ENCODE assay signal across 1 cellular context in genomic region chr22:32502346-32502745, GRCh38.
TF ChIP-seq lines count a peak whose summit lies in the region.

No MANE protein-coding gene starts in this region.

TF ChIP-seq in HepG2, 621 proteins besides CTCF, POLR2A, EP300 and RAD21:
- no peak for TF ChIP-seq ZFY (CRISPR knock-in tag; IDR thresholded peaks at IDR 0.05)
- TF ChIP-seq, protein P1, sequence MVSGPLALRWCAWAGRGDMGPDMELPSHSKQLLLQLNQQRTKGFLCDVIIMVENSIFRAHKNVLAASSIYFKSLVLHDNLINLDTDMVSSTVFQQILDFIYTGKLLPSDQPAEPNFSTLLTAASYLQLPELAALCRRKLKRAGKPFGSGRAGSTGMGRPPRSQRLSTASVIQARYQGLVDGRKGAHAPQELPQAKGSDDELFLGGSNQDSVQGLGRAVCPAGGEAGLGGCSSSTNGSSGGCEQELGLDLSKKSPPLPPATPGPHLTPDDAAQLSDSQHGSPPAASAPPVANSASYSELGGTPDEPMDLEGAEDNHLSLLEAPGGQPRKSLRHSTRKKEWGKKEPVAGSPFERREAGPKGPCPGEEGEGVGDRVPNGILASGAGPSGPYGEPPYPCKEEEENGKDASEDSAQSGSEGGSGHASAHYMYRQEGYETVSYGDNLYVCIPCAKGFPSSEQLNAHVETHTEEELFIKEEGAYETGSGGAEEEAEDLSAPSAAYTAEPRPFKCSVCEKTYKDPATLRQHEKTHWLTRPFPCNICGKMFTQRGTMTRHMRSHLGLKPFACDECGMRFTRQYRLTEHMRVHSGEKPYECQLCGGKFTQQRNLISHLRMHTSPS (CRISPR knock-in tag; IDR thresholded peaks at IDR 0.05; ENCODE audit: low read depth), result no peak
- TF ChIP-seq ZNF570 (CRISPR knock-in tag; IDR thresholded peaks at IDR 0.05; ENCODE audit: borderline replicate concordance), result no peak
- TF ChIP-seq BRD4 (CRISPR knock-in tag; IDR thresholded peaks at IDR 0.05), result no peak
- no peak for TF ChIP-seq ZNF431 (CRISPR knock-in tag; IDR thresholded peaks at IDR 0.05; ENCODE audit: borderline replicate concordance, low read depth)
- TF ChIP-seq, protein P2, sequence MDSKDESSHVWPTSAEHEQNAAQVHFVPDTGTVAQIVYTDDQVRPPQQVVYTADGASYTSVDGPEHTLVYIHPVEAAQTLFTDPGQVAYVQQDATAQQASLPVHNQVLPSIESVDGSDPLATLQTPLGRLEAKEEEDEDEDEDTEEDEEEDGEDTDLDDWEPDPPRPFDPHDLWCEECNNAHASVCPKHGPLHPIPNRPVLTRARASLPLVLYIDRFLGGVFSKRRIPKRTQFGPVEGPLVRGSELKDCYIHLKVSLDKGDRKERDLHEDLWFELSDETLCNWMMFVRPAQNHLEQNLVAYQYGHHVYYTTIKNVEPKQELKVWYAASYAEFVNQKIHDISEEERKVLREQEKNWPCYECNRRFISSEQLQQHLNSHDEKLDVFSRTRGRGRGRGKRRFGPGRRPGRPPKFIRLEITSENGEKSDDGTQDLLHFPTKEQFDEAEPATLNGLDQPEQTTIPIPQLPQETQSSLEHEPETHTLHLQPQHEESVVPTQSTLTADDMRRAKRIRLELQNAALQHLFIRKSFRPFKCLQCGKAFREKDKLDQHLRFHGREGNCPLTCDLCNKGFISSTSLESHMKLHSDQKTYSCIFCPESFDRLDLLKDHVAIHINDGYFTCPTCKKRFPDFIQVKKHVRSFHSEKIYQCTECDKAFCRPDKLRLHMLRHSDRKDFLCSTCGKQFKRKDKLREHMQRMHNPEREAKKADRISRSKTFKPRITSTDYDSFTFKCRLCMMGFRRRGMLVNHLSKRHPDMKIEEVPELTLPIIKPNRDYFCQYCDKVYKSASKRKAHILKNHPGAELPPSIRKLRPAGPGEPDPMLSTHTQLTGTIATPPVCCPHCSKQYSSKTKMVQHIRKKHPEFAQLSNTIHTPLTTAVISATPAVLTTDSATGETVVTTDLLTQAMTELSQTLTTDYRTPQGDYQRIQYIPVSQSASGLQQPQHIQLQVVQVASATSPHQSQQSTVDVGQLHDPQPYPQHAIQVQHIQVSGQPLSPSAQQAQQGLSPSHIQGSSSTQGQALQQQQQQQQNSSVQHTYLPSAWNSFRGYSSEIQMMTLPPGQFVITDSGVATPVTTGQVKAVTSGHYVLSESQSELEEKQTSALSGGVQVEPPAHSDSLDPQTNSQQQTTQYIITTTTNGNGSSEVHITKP (CRISPR knock-in tag; IDR thresholded peaks at IDR 0.05; ENCODE audit: low read depth), result no peak
- no peak for TF ChIP-seq RBAK (CRISPR knock-in tag; IDR thresholded peaks at IDR 0.05)
- TF ChIP-seq FOXA3 (CRISPR knock-in tag; IDR thresholded peaks at IDR 0.05), result no peak
- no peak for TF ChIP-seq LCORL (IDR thresholded peaks at IDR 0.05)
- no peak for TF ChIP-seq LCORL (CRISPR knock-in tag; IDR thresholded peaks at IDR 0.05)
- no peak for TF ChIP-seq FOSL2 (CRISPR knock-in tag; IDR thresholded peaks at IDR 0.05)
- TF ChIP-seq GPN1 (CRISPR knock-in tag; IDR thresholded peaks at IDR 0.05; ENCODE audit: borderline replicate concordance), result no peak
- TF ChIP-seq KDM6A (CRISPR knock-in tag; IDR thresholded peaks at IDR 0.05; ENCODE audit: low read depth), result no peak
- TF ChIP-seq MEF2D (CRISPR knock-in tag; IDR thresholded peaks at IDR 0.05), result no peak
- no peak for TF ChIP-seq MYC (CRISPR knock-in tag; IDR thresholded peaks at IDR 0.05; ENCODE audit: borderline replicate concordance)
- TF ChIP-seq, protein P3, sequence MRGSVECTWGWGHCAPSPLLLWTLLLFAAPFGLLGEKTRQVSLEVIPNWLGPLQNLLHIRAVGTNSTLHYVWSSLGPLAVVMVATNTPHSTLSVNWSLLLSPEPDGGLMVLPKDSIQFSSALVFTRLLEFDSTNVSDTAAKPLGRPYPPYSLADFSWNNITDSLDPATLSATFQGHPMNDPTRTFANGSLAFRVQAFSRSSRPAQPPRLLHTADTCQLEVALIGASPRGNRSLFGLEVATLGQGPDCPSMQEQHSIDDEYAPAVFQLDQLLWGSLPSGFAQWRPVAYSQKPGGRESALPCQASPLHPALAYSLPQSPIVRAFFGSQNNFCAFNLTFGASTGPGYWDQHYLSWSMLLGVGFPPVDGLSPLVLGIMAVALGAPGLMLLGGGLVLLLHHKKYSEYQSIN (CRISPR knock-in tag; IDR thresholded peaks at IDR 0.05; ENCODE audit: borderline replicate concordance), result no peak
